24 cellular contexts compared by ENCODE assay signal in the genomic region with DNA sequence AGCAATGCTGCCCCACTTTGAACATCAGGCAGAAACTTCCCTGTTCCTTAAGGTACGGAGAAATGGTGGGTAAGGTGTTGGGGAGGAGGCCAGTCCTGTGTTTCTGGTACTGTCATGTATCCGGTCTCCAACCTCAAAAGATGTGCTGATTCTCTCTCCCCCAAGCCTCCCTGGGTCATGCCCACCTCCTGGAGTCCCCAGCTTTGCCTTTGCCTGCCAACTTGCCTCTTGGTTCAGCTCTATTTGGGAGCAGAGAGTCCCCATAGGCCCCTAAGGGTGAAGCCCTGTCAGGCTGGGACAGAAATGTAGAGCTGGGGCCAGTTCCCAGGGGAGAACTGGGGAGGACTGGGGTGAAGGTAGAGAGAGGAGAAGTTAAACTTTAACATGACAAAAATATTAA. TPM values are rescaled to one million over a fixed set of nuclear protein-coding genes. Genes with fewer than 3 reads are reported as not detected.
DNase-seq lines count a peak whose midpoint lies in the region; ATAC-seq, FAIRE-seq and TF ChIP-seq lines count a peak whose summit lies in the region.
"Had no signal": no experiment of that assay in that cellular context is flagged by ENCODE, and none has a peak within 500 bp of the region (broad histone marks: within the 10 kb centered on the region; RNA-seq: fewer than 3 reads in every experiment).

No MANE protein-coding gene starts in this region.

- H3K27ac ChIP-seq in RWPE2 (ENCODE audit: poor library complexity, severe bottlenecking) (no peak overlapping the region), astrocyte (ENCODE audit: low read depth, low read length) (no peak overlapping the region)
- H3K27ac ChIP-seq: brain microvascular endothelial cell, stomach had no signal

- H3K4me1 ChIP-seq in RWPE2 (ENCODE audit: insufficient read depth, poor library complexity, severe bottlenecking) (no peaks in the 10 kb centered on the region), astrocyte (ENCODE audit: insufficient read depth, low read length) (no peaks in the 10 kb centered on the region)

- peaks cover 75% of the 10 kb centered on the region for H3K4me1 Mint-ChIP-seq in T-helper 1 cell treated with Interleukin-12 subunit alpha and Interleukin-12 subunit beta and Interleukin-4 antibody, amounts not matched to agents 30 μg/mL and 1 μg/mL, for 36 hours (ENCODE audit: low read depth)
- peaks cover 7% of the 10 kb centered on the region for H3K4me1 Mint-ChIP-seq in astrocyte (ENCODE audit: low read depth, unreplicated experiment)

- no peak overlapping the region for H3K4me3 ChIP-seq in RWPE2 (ENCODE audit: severe bottlenecking)
- H3K4me3 ChIP-seq in astrocyte (ENCODE audit: insufficient read depth, low read depth, low read length) = no peak overlapping the region
- H3K4me3 ChIP-seq: stomach had no signal

- no peaks in the 10 kb centered on the region for H3K36me3 ChIP-seq in RWPE2 (ENCODE audit: low read depth)
- H3K36me3 ChIP-seq in astrocyte (ENCODE audit: insufficient read depth, low read length) = no peaks in the 10 kb centered on the region
- H3K36me3 ChIP-seq: brain microvascular endothelial cell, stomach had no signal

- no peak overlapping the region for H3K4me2 ChIP-seq in astrocyte (ENCODE audit: low read length)

- H2AFZ ChIP-seq in astrocyte (ENCODE audit: low read depth, low read length) = no peak overlapping the region

- no peak overlapping the region for H3K9ac ChIP-seq in astrocyte (ENCODE audit: low read length)

- peak overlapping the region; percentile 4 for H3K27ac Mint-ChIP-seq in T-helper 1 cell treated with Interleukin-12 subunit alpha and Interleukin-12 subunit beta and Interleukin-4 antibody, amounts not matched to agents 30 μg/mL and 1 μg/mL, for 36 hours
- no peak overlapping the region for H3K27ac Mint-ChIP-seq in astrocyte (ENCODE audit: unreplicated experiment)
- H3K27ac Mint-ChIP-seq: B cell, type B pancreatic cell had no signal

- no peak for ATAC-seq in RWPE2 (ENCODE audit: low read depth)
- no peak for ATAC-seq in esophagus mucosa
- ATAC-seq: activated naive CD4-positive, alpha-beta T cell treated with anti-CD3 and anti-CD28 coated beads, Interleukin-2, amount 50 U/mL, for 72 hours; right cardiac atrium had no signal

- no peak overlapping the region for H3K4me3 Mint-ChIP-seq in T-helper 1 cell treated with Interleukin-12 subunit alpha and Interleukin-12 subunit beta and Interleukin-4 antibody, amounts not matched to agents 30 μg/mL and 1 μg/mL, for 36 hours
- H3K4me3 Mint-ChIP-seq in astrocyte (ENCODE audit: unreplicated experiment) = peak overlapping the region; percentile 34

- TF ChIP-seq CTCF in RWPE2 (IDR thresholded peaks at IDR 0.05; ENCODE audit: poor library complexity, severe bottlenecking) (no peak), astrocyte (IDR thresholded peaks at IDR 0.05; ENCODE audit: insufficient read depth, low read depth, low read length) (no peak)

- FAIRE-seq in astrocyte (lab: Jason Lieb, UNC) = no peak
- no peak for FAIRE-seq in urothelium cell line (lab: Jason Lieb, UNC)
- FAIRE-seq: frontal cortex, H54 had no signal

- DNase-seq in T-helper 1 cell (no peak), RWPE2 (ENCODE audit: low spot score) (peak; percentile 14), astrocyte (ENCODE audit: low read depth) (no peak), urothelium cell line (ENCODE audit: low spot score) (no peak), HPDE6-E6E7 (ENCODE audit: extremely low spot score) (no peak)
- DNase-seq in stimulated activated CD8-positive, alpha-beta memory T cell treated with anti-CD3 and anti-CD28 coated beads, Interleukin-4, amount 100 ng/mL, for 48 hours = peak; percentile 32
- DNase-seq: brain microvascular endothelial cell; dermis blood vessel endothelial cell; NCI-H1105 treated with DMSO at 0.1 percent for 48 hours; right cardiac atrium; stimulated activated CD4-positive, alpha-beta T cell treated with anti-CD3 and anti-CD28 coated beads, Interleukin-15, amount 100 ng/mL, for 24 hours; stomach had no signal

- H3K9me3 ChIP-seq in RWPE2 (ENCODE audit: severe bottlenecking) = no peaks in the 10 kb centered on the region
- no peaks in the 10 kb centered on the region for H3K9me3 ChIP-seq in astrocyte (ENCODE audit: insufficient read depth, low read depth, low read length)
- H3K9me3 ChIP-seq: stomach had no signal

- peaks cover 13% of the 10 kb centered on the region for H4K20me1 ChIP-seq in astrocyte (ENCODE audit: insufficient read depth, low read length)

- H3K36me3 Mint-ChIP-seq in T-helper 1 cell treated with Interleukin-12 subunit alpha and Interleukin-12 subunit beta and Interleukin-4 antibody, amounts not matched to agents 30 μg/mL and 1 μg/mL, for 36 hours (ENCODE audit: low read depth) = peaks cover 10% of the 10 kb centered on the region
- H3K36me3 Mint-ChIP-seq in astrocyte (ENCODE audit: low read depth, unreplicated experiment) = peaks cover 2% of the 10 kb centered on the region
- H3K36me3 Mint-ChIP-seq: type B pancreatic cell had no signal

- H3K27me3 Mint-ChIP-seq in T-helper 1 cell treated with Interleukin-12 subunit alpha and Interleukin-12 subunit beta and Interleukin-4 antibody, amounts not matched to agents 30 μg/mL and 1 μg/mL, for 36 hours (ENCODE audit: low read depth) = no peaks in the 10 kb centered on the region
- peaks cover 79% of the 10 kb centered on the region for H3K27me3 Mint-ChIP-seq in astrocyte (ENCODE audit: low read depth, unreplicated experiment)

- H3K79me2 ChIP-seq in astrocyte (ENCODE audit: insufficient read depth, low read length) = no peaks in the 10 kb centered on the region

- H3K27me3 ChIP-seq in RWPE2 (ENCODE audit: insufficient read depth, poor library complexity, severe bottlenecking) (peaks cover 57% of the 10 kb centered on the region), astrocyte (ENCODE audit: insufficient read depth, low read length) (peaks cover 78% of the 10 kb centered on the region)

- no peaks in the 10 kb centered on the region for H3K9me3 Mint-ChIP-seq in T-helper 1 cell treated with Interleukin-12 subunit alpha and Interleukin-12 subunit beta and Interleukin-4 antibody, amounts not matched to agents 30 μg/mL and 1 μg/mL, for 36 hours
- no peaks in the 10 kb centered on the region for H3K9me3 Mint-ChIP-seq in astrocyte (ENCODE audit: unreplicated experiment)
- H3K9me3 Mint-ChIP-seq: activated naive CD4-positive, alpha-beta T cell treated with anti-CD3 and anti-CD28 coated beads, Interleukin-2, amount 50 U/mL, for 72 hours; type B pancreatic cell had no signal

RNA-seq across cellular contexts. Expression of gene TBX21, which starts 1.6 kb away (rescaled TPM):
- total RNA-seq in astrocyte = not detected in 2 replicates
- not detected for total RNA-seq in esophagus mucosa
- total RNA-seq: A172, dermis blood vessel endothelial cell, epithelial cell of proximal tubule, kidney epithelial cell, lung microvascular endothelial cell, NCI-H460 had no signal

RNA-seq across cellular contexts. Expression of gene TBKBP1, which starts 37.4 kb away (rescaled TPM):
- 26.7 and 28.2 TPM in 2 replicates for total RNA-seq in astrocyte
- 3.1 TPM for total RNA-seq in esophagus mucosa

Comparison
In these comparisons a context has a peak if more than half of its experiments do, and no peak if none do; other contexts are left out.
1. DNase-seq: peak in RWPE2 (single experiment) and stimulated activated CD8-positive, alpha-beta memory T cell treated with anti-CD3 and anti-CD28 coated beads, Interleukin-4, amount 100 ng/mL, for 48 hours (single experiment); none in T-helper 1 cell (0 of 5), astrocyte (single experiment), urothelium cell line (single experiment) and HPDE6-E6E7 (single experiment).